15 cellular contexts compared by ENCODE assay signal in genomic region chr2:173371023-173371422, GRCh38.
"Had no signal": no experiment of that assay in that cellular context is flagged by ENCODE, and none has a peak within 500 bp of the region (broad histone marks: within the 10 kb centered on the region; RNA-seq: fewer than 3 reads in every experiment).

No MANE protein-coding gene starts in this region.

- H3K4me1 ChIP-seq: body of pancreas, stomach, uterus had no signal

- H3K27ac ChIP-seq: body of pancreas, skin epidermis, stomach, thoracic aorta, uterus had no signal

- H3K4me3 ChIP-seq: body of pancreas, skin epidermis, stomach, thoracic aorta, uterus had no signal

- H3K9me3 ChIP-seq: body of pancreas, stomach, thoracic aorta, uterus had no signal

- ATAC-seq: body of pancreas, SK-N-SH treated with all-trans-retinoic acid at 6 μM for 48 hours had no signal

- DNase-seq: activated CD4-positive, CD25-positive, alpha-beta regulatory T cell treated with anti-CD3 and anti-CD28 coated beads, Interleukin-2, amount 50 U/mL, for 72 hours; activated gamma-delta T cell; activated T-cell treated with anti-CD3 and anti-CD28 coated beads for 4 hours; body of pancreas; cerebellar nuclear complex; dermis blood vessel endothelial cell; erythroblast; hippocampal formation; kidney glomerular epithelial cell; stimulated activated CD4-positive, alpha-beta T cell treated with anti-CD3 and anti-CD28 coated beads, Interleukin-4, amount 100 ng/mL, for 4 hours; stomach; uterus had no signal

- H3K27me3 ChIP-seq: body of pancreas, stomach, uterus had no signal

- H3K36me3 ChIP-seq: thoracic aorta, uterus had no signal
